2 cellular contexts compared by ENCODE assay signal in genomic region chr4:5890063-5890727, GRCh38.
TF ChIP-seq lines count a peak whose summit lies in the region.

No MANE protein-coding gene starts in this region.

TF ChIP-seq in GM23338, 12 proteins besides CTCF, POLR2A, EP300 and RAD21:
- TF ChIP-seq ZNF114 (CRISPR knock-in tag; IDR thresholded peaks at IDR 0.05), result no peak
- TF ChIP-seq JUNB (IDR thresholded peaks at IDR 0.05; ENCODE audit: unreplicated experiment), result no peak
- TF ChIP-seq STAT1 (IDR thresholded peaks at IDR 0.05; ENCODE audit: unreplicated experiment), result no peak
- TF ChIP-seq POLR2AphosphoS5 (IDR thresholded peaks at IDR 0.05; ENCODE audit: low read depth), result peak; percentile 66
- TF ChIP-seq ZNF462 (CRISPR knock-in tag; IDR thresholded peaks at IDR 0.05), result no peak
- no peak for TF ChIP-seq EZH2phosphoT487 (IDR thresholded peaks at IDR 0.05; ENCODE audit: unreplicated experiment)
- no peak for TF ChIP-seq ZNF331 (CRISPR knock-in tag; IDR thresholded peaks at IDR 0.05; ENCODE audit: low read depth)
- no peak for TF ChIP-seq CREB1 (CRISPR knock-in tag; IDR thresholded peaks at IDR 0.05; ENCODE audit: low read depth)
- TF ChIP-seq ETS1 (IDR thresholded peaks at IDR 0.05), result peak; percentile 42; the same call in 1 of the 2 replicates
- no peak for TF ChIP-seq REST (IDR thresholded peaks at IDR 0.05; ENCODE audit: unreplicated experiment)
- TF ChIP-seq NANOG (IDR thresholded peaks at IDR 0.05; ENCODE audit: borderline replicate concordance), result no peak
- TF ChIP-seq EZH2 (IDR thresholded peaks at IDR 0.05; ENCODE audit: low read depth, unreplicated experiment), result no peak

TF ChIP-seq in H1, 55 proteins besides CTCF, POLR2A, EP300 and RAD21:
- peak; percentile 53; the same call in 1 of the 2 replicates for TF ChIP-seq E2F6 (IDR thresholded peaks at IDR 0.05)
- TF ChIP-seq MAX (IDR thresholded peaks at IDR 0.05), result peak; percentile 90
- TF ChIP-seq SIRT6 (IDR thresholded peaks at IDR 0.05; ENCODE audit: low read length), result no peak
- peak; percentile 67 for TF ChIP-seq USF2 (IDR thresholded peaks at IDR 0.05; ENCODE audit: low read length)
- no peak for TF ChIP-seq CBX5 (IDR thresholded peaks at IDR 0.05; ENCODE audit: low read depth, low read length)
- no peak for TF ChIP-seq POLR2AphosphoS5 (IDR thresholded peaks at IDR 0.05; ENCODE audit: low read depth, low read length)
- peak in 1 of 2 experiments; percentile 27; a peak in 2 of 4 replicates for TF ChIP-seq SIN3A (conservative IDR thresholded peaks at IDR 0.05 in 1 of 2, IDR thresholded peaks at IDR 0.05 in 1 of 2; ENCODE audit: low read depth in 1 of 2, low read length in 2 of 2)
- TF ChIP-seq NRF1 (IDR thresholded peaks at IDR 0.05; ENCODE audit: low read depth, low read length), result peak; percentile 77
- TF ChIP-seq BACH1 (IDR thresholded peaks at IDR 0.05; ENCODE audit: low read length), result 0 out of 2 replicates have a peak, but pooled peaks have one; percentile 33
- no peak for TF ChIP-seq BCL11A (IDR thresholded peaks at IDR 0.05; ENCODE audit: low read depth in 2 of 2, low read length in 2 of 2)
- TF ChIP-seq POU5F1 (IDR thresholded peaks at IDR 0.05; ENCODE audit: low read depth, low read length), result no peak
- no peak for TF ChIP-seq EGR1 (IDR thresholded peaks at IDR 0.05; ENCODE audit: borderline replicate concordance, low read depth, low read length)
- TF ChIP-seq RFX5 (IDR thresholded peaks at IDR 0.05; ENCODE audit: borderline replicate concordance, low read depth, low read length), result peak; percentile 55; the same call in 1 of the 2 replicates
- TF ChIP-seq KDM4A (IDR thresholded peaks at IDR 0.05; ENCODE audit: low read depth, low read length, severe bottlenecking), result peak; percentile 64
- no peak for TF ChIP-seq ATF3 (IDR thresholded peaks at IDR 0.05; ENCODE audit: insufficient read depth, low read depth, low read length)
